In genomic region chr15:31405200-31405929, GRCh38 we compare ENCODE assay signal across 1 cellular context.
A peak's percentile ranks its signal among the peaks of the same experiment; 100 is the strongest.
TF ChIP-seq lines count a peak whose summit lies in the region.

No MANE protein-coding gene starts in this region.

TF ChIP-seq in HepG2, 621 proteins besides CTCF, POLR2A, EP300 and RAD21 (continued from another document):
- peak; percentile 52; the same call in 1 of the 2 replicates for TF ChIP-seq ZNF609 (CRISPR knock-in tag; IDR thresholded peaks at IDR 0.05; ENCODE audit: borderline replicate concordance)
- no peak for TF ChIP-seq PHF20 (CRISPR knock-in tag; IDR thresholded peaks at IDR 0.05)
- no peak for TF ChIP-seq ARNT (IDR thresholded peaks at IDR 0.05)
- 0 out of 2 replicates have a peak, but pooled peaks have one; percentile 11 for TF ChIP-seq PATZ1 (CRISPR knock-in tag; IDR thresholded peaks at IDR 0.05)
- TF ChIP-seq KDM1A (CRISPR knock-in tag; IDR thresholded peaks at IDR 0.05): no peak
- peak; percentile 52 for TF ChIP-seq BCL6 (CRISPR knock-in tag; IDR thresholded peaks at IDR 0.05)
- no peak for TF ChIP-seq KMT2A (CRISPR knock-in tag; IDR thresholded peaks at IDR 0.05)
- no peak for TF ChIP-seq NCOA2 (CRISPR knock-in tag; IDR thresholded peaks at IDR 0.05)
- no peak for TF ChIP-seq ZFAT (CRISPR knock-in tag; conservative IDR thresholded peaks at IDR 0.05)
- no peak for TF ChIP-seq MED8 (CRISPR knock-in tag; IDR thresholded peaks at IDR 0.05; ENCODE audit: insufficient replicate concordance)
- no peak for TF ChIP-seq ZNF382 (CRISPR knock-in tag; IDR thresholded peaks at IDR 0.05; ENCODE audit: borderline replicate concordance)
- TF ChIP-seq ZSCAN22 (CRISPR knock-in tag; IDR thresholded peaks at IDR 0.05): no peak
- no peak for TF ChIP-seq POGK (CRISPR knock-in tag; conservative IDR thresholded peaks at IDR 0.05)
- peak; percentile 89 for TF ChIP-seq FOSL2 (CRISPR knock-in tag; IDR thresholded peaks at IDR 0.05)
